8 cellular contexts compared by ENCODE assay signal in the genomic region with DNA sequence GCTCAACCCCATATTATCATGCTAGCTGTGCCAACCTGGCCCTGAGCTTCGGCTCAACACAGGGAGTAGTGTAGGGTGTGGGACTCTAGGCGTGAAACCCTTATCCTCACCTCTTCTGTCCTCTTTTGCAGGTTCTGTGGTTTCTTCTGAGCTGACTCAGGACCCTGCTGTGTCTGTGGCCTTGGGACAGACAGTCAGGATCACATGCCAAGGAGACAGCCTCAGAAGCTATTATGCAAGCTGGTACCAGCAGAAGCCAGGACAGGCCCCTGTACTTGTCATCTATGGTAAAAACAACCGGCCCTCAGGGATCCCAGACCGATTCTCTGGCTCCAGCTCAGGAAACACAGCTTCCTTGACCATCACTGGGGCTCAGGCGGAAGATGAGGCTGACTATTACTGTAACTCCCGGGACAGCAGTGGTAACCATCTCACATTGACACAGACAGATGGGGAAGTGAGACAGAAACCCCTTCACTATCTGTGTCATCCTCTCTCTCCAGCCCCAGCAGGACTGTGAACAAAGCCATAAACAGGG.
A peak's percentile ranks its signal among the peaks of the same experiment; 100 is the strongest.
DNase-seq lines count a peak whose midpoint lies in the region; ATAC-seq and TF ChIP-seq lines count a peak whose summit lies in the region.

No MANE protein-coding gene starts in this region.

- in situ Hi-C loops in brain microvascular endothelial cell (cut with HindIII; ENCODE audit: low pct_ligation_motif_present, low sequenced_read_pairs), result no loop called here

- WGBS in tibial nerve, 2 donors, result 78 to 89% methylated on average over 6 of the region's 6 CpGs

- no peaks in the 10 kb centered on the region for H3K9me3 Mint-ChIP-seq in CD14-positive monocyte

- H3K27ac Mint-ChIP-seq in CD14-positive monocyte, result peak overlapping the region; percentile 96 to 99 (median 99)

- ATAC-seq in GM19438 (IDR thresholded peaks at IDR 0.05; ENCODE audit: low read depth, unreplicated experiment) (peak; percentile 86), GM21381 (IDR thresholded peaks at IDR 0.05; ENCODE audit: unreplicated experiment) (no peak)

- peaks cover 39% of the 10 kb centered on the region for H3K4me1 Mint-ChIP-seq in CD14-positive monocyte

- no peaks in the 10 kb centered on the region for H3K9me3 ChIP-seq in tibial nerve

- H3K27me3 Mint-ChIP-seq in CD14-positive monocyte (ENCODE audit: low read depth in 3 of 3), result no peaks in the 10 kb centered on the region

- DNase-seq in CD14-positive monocyte (ENCODE audit: low spot score) (peak; percentile 87), HL-60 (ENCODE audit: low read depth in 1 of 2, low spot score in 1 of 2) (peak; percentile 18 to 67), fibroblast of gingiva (ENCODE audit: low read depth) (peak; percentile 49), tibial nerve (ENCODE audit: low spot score in 2 of 2) (no peak), NCI-H748 (lab: John Stamatoyannopoulos, UW; ENCODE audit: unreplicated experiment) (no peak), brain microvascular endothelial cell (no peak)

- H3K27me3 ChIP-seq in HL-60 (ENCODE audit: insufficient read depth, poor library complexity, severe bottlenecking) (no peaks in the 10 kb centered on the region), tibial nerve (peaks cover 0 to 4% of the 10 kb centered on the region in 2 donors), brain microvascular endothelial cell (replicated peaks) (peaks cover 25% of the 10 kb centered on the region)

- H3K4me1 ChIP-seq in tibial nerve, result no peaks in the 10 kb centered on the region

- no peak for TF ChIP-seq POLR2A in tibial nerve (IDR thresholded peaks at IDR 0.05)

- H3K36me3 ChIP-seq in tibial nerve (no peaks in the 10 kb centered on the region), brain microvascular endothelial cell (replicated peaks) (no peaks in the 10 kb centered on the region)

- intact Hi-C loops in CD14-positive monocyte (cut with micrococcal nuclease), result loop anchor here in 1 of 2 donors (10.0 kb wide), 1 partner anchor 204 kb away; no protein-coding TSS in a partner anchor

- H3K4me3 ChIP-seq in HL-60 (replicated peaks; ENCODE audit: insufficient read depth, low read length) (no peak overlapping the region), tibial nerve (no peak overlapping the region), brain microvascular endothelial cell (ENCODE audit: low read depth, low read length) (no peak overlapping the region)

- no peak for TF ChIP-seq CTCF in CD14-positive monocyte (IDR thresholded peaks at IDR 0.05)
- no peak for TF ChIP-seq CTCF in HL-60 (IDR thresholded peaks at IDR 0.05; ENCODE audit: insufficient read depth, low read length)
- TF ChIP-seq CTCF in tibial nerve (IDR thresholded peaks at IDR 0.05), result no peak
- TF ChIP-seq CTCF in brain microvascular endothelial cell (IDR thresholded peaks at IDR 0.05; ENCODE audit: low read depth, low read length, missing control alignments), result no peak

- H3K27ac ChIP-seq in HL-60 (replicated peaks) (peak overlapping the region; percentile 31; the same call in 1 of the 2 replicates), tibial nerve (peak overlapping the region in 3 of 4 donors; percentile 36 to 64 (median 59)), brain microvascular endothelial cell (no peak overlapping the region)

- TF ChIP-seq EP300 in tibial nerve (IDR thresholded peaks at IDR 0.05), result no peak

- H3K36me3 Mint-ChIP-seq in CD14-positive monocyte, result no peaks in the 10 kb centered on the region

- peak overlapping the region in 1 of 2 donors; percentile 78 for H3K4me3 Mint-ChIP-seq in CD14-positive monocyte

Comparison
In these comparisons a context has a peak if more than half of its experiments do, and no peak if none do; other contexts are left out.
1. DNase-seq: peak in CD14-positive monocyte (single experiment), HL-60 (2 of 2) and fibroblast of gingiva (single experiment); none in tibial nerve (0 of 2), NCI-H748 (single experiment) and brain microvascular endothelial cell (single experiment).